8 cellular contexts compared by ENCODE assay signal in genomic region chr1:181083842-181084605, GRCh38. TPM values are rescaled to one million over a fixed set of nuclear protein-coding genes. Genes with fewer than 3 reads are reported as not detected.
A peak's percentile ranks its signal among the peaks of the same experiment; 100 is the strongest.
DNase-seq lines count a peak whose midpoint lies in the region; ATAC-seq and TF ChIP-seq lines count a peak whose summit lies in the region.

No MANE protein-coding gene starts in this region.

- H3K36me3 ChIP-seq in BE2C (no peaks in the 10 kb centered on the region), cardiac muscle cell (no peaks in the 10 kb centered on the region)

- in situ Hi-C loops in GM13977 (cut with MboI; ENCODE audit: low pct_unique_long_range_greater_than_20kb, low sequenced_read_pairs, unreplicated experiment): no loop called here

- DNase-seq in BE2C (peak; percentile 63), GM13977 (ENCODE audit: low spot score) (peak; percentile 62), NOMO-1 treated with dmso at 0.1 percent for 144 hours (lab: John Stamatoyannopoulos, UW; ENCODE audit: unreplicated experiment) (peak; percentile 94), cardiac muscle cell (ENCODE audit: low read depth in 1 of 2, low spot score in 1 of 2) (peak; percentile 57 to 77), posterior vena cava (ENCODE audit: low spot score) (no peak)
- DNase-seq in activated T-helper 1 cell treated with anti-CD3 and anti-CD28 coated beads, Interleukin-2, amount 50 U/mL, for 16 hours (ENCODE audit: low read depth in 1 of 2, low spot score in 1 of 2): peak; percentile 20 to 29
- peak; percentile 62 for DNase-seq in stimulated activated CD4-positive, alpha-beta T cell treated with anti-CD3 and anti-CD28 coated beads, Interleukin-4, amount 100 ng/mL, for 24 hours

- peak; percentile 71 for TF ChIP-seq CTCF in BE2C (IDR thresholded peaks at IDR 0.05; ENCODE audit: low read depth, low read length)
- TF ChIP-seq CTCF in GM13977 (IDR thresholded peaks at IDR 0.05; ENCODE audit: extremely low read depth, insufficient read depth, missing control alignments): peak; percentile 74
- peak; percentile 61 for TF ChIP-seq CTCF in cardiac muscle cell (IDR thresholded peaks at IDR 0.05; ENCODE audit: low read depth, low read length)

- intact Hi-C loops in posterior vena cava (cut with DNase I): loop anchor here in 1 of 2 donors (10.0 kb wide), 1 partner anchor 61 kb away; no protein-coding TSS in a partner anchor

- peak; percentile 33 for ATAC-seq in HG03159 (IDR thresholded peaks at IDR 0.05; ENCODE audit: unreplicated experiment)

- H3K27ac ChIP-seq in cardiac muscle cell: no peak overlapping the region

- H3K27me3 ChIP-seq in BE2C (no peaks in the 10 kb centered on the region), cardiac muscle cell (peaks cover 24% of the 10 kb centered on the region)

- H3K9me3 ChIP-seq in BE2C: no peaks in the 10 kb centered on the region
- no peaks in the 10 kb centered on the region for H3K9me3 ChIP-seq in cardiac muscle cell (ENCODE audit: low read depth)

- H3K4me3 ChIP-seq in BE2C (ENCODE audit: low read depth, low read length): no peak overlapping the region
- no peak overlapping the region for H3K4me3 ChIP-seq in cardiac muscle cell

- H3K4me1 ChIP-seq in BE2C (no peaks in the 10 kb centered on the region; the same call in 1 of the 2 replicates), cardiac muscle cell (ENCODE audit: low read depth) (no peaks in the 10 kb centered on the region)

RNA-seq across cellular contexts. Expression of gene IER5, which starts 4.5 kb away (rescaled TPM):
- 9.9 TPM for polyA plus RNA-seq in BE2C (2012; ENCODE audit: insufficient read depth, insufficient read length, low read depth)
- 5.5 and 15.2 TPM in 2 replicates for total RNA-seq in cardiac muscle cell
- 7.8 and 11.8 TPM in 2 replicates for polyA plus RNA-seq in cardiac muscle cell
- 10 to 100 TPM; 12.0 to 27.3 TPM for total RNA-seq in posterior vena cava

RNA-seq across cellular contexts. Expression of gene MR1, which starts 50.2 kb away (rescaled TPM):
- polyA plus RNA-seq in BE2C (2012; ENCODE audit: insufficient read depth, insufficient read length, low read depth): 0.28 TPM
- total RNA-seq in cardiac muscle cell (0.12 and 0.21 TPM in 2 replicates), posterior vena cava (10 to 100 TPM; 13.9 to 21.9 TPM)
- 1.4 TPM in 1 of 2 replicates, not detected in the other for polyA plus RNA-seq in cardiac muscle cell

Comparison
In these comparisons a context has a peak if more than half of its experiments do, and no peak if none do; other contexts are left out.
1. RNA of gene MR1, which starts 50.2 kb away (total RNA-seq): 13.9 to 21.9 TPM in posterior vena cava; 0.12 to 0.21 TPM in cardiac muscle cell; every median in the first group is over 10 times any median in the second.
2. Peak in every context shown above with its lines, with median percentiles within 50 percentile points of each other: CTCF ChIP-seq.